ENCODE assay signal across 8 cellular contexts in the genomic region with DNA sequence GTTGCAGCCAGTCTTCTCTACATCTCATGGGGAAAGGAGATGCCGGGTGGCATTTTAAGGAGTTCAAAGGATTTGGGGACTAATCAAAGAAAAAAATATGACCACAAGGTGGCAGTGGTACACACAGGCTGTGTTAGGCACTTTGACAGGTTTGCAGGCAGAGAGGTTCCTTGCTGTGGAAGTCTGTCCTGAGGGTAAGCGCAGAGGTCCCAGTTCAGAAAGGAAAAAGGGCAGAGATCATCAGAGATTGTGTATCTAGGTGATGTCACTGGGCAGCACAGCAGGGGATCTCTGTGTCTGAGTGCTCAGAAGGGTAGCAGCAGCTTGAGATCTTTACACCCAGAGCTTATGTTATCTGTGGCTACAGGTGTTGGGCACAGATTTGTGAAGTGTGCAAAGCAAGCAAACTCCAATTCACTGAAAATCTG.
A peak's percentile ranks its signal among the peaks of the same experiment; 100 is the strongest.
DNase-seq lines count a peak whose midpoint lies in the region; ATAC-seq and TF ChIP-seq lines count a peak whose summit lies in the region.

No MANE protein-coding gene starts in this region.

- H3K27ac ChIP-seq in right atrium auricular region, result no peak overlapping the region

- ATAC-seq in HG02981 (IDR thresholded peaks at IDR 0.05; ENCODE audit: unreplicated experiment), result peak; percentile 64
- no peak for ATAC-seq in activated T-cell treated with anti-CD3 and anti-CD28 coated beads, Interleukin-2, amount 50 U/mL, for 4 hours

- TF ChIP-seq CTCF in GM10248 (IDR thresholded peaks at IDR 0.05; ENCODE audit: control extremely low read depth, extremely low read depth, low read depth, missing control alignments) (peak; percentile 58), right atrium auricular region (IDR thresholded peaks at IDR 0.05) (peak; percentile 52 to 77)

- POLR2A ChIA-PET in GM10248 (lab: Yijun Ruan, JAX), result no interaction called here

- peak; percentile 69 for DNase-seq in AG08396 (ENCODE audit: low spot score)
- DNase-seq in GM10248 (ENCODE audit: extremely low spot score), result peak; percentile 35
- DNase-seq in NCI-H460 (ENCODE audit: extremely low read depth, low read depth), result peak; percentile 54
- peak; percentile 54 for DNase-seq in amniotic stem cell (lab: John Stamatoyannopoulos, UW)
- no peak for DNase-seq in right atrium auricular region (ENCODE audit: low spot score)
- peak; percentile 6 for DNase-seq in smooth muscle cell of the brain vasculature (ENCODE audit: low read depth, low spot score)
- DNase-seq in activated T-cell treated with anti-CD3 and anti-CD28 coated beads, Interleukin-2, amount 50 U/mL, for 4 hours, result no peak

- no peaks in the 10 kb centered on the region for H3K9me3 ChIP-seq in right atrium auricular region

- no peaks in the 10 kb centered on the region for H3K36me3 ChIP-seq in right atrium auricular region

- no peaks in the 10 kb centered on the region for H3K9me3 Mint-ChIP-seq in activated T-cell treated with anti-CD3 and anti-CD28 coated beads, Interleukin-2, amount 50 U/mL, for 4 hours

- H3K27me3 ChIP-seq in right atrium auricular region, result no peaks in the 10 kb centered on the region

- H3K4me3 Mint-ChIP-seq in activated T-cell treated with anti-CD3 and anti-CD28 coated beads, Interleukin-2, amount 50 U/mL, for 4 hours, result no peak overlapping the region

- CTCF ChIA-PET in GM10248 (lab: Yijun Ruan, JAX), result interaction anchor here (1.0 to 2.0 kb wide), 6 partner anchors 16 to 425 kb away, joined by 3 to 8 read pairs (median 4); no protein-coding TSS in a partner anchor

- H3K4me3 ChIP-seq in right atrium auricular region, result no peak overlapping the region

- no peaks in the 10 kb centered on the region for H3K27me3 Mint-ChIP-seq in activated T-cell treated with anti-CD3 and anti-CD28 coated beads, Interleukin-2, amount 50 U/mL, for 4 hours (ENCODE audit: low read depth)

- H3K4me1 Mint-ChIP-seq in activated T-cell treated with anti-CD3 and anti-CD28 coated beads, Interleukin-2, amount 50 U/mL, for 4 hours (ENCODE audit: low read depth), result no peaks in the 10 kb centered on the region

- H3K4me1 ChIP-seq in right atrium auricular region, result no peaks in the 10 kb centered on the region

- H3K36me3 Mint-ChIP-seq in activated T-cell treated with anti-CD3 and anti-CD28 coated beads, Interleukin-2, amount 50 U/mL, for 4 hours (ENCODE audit: insufficient read depth), result no peaks in the 10 kb centered on the region

Comparison
In these comparisons a context has a peak if more than half of its experiments do, and no peak if none do; other contexts are left out.
1. DNase-seq: peak in AG08396 (single experiment), GM10248 (single experiment), NCI-H460 (single experiment), amniotic stem cell (single experiment) and smooth muscle cell of the brain vasculature (single experiment); none in right atrium auricular region (single experiment) and activated T-cell treated with anti-CD3 and anti-CD28 coated beads, Interleukin-2, amount 50 U/mL, for 4 hours (single experiment).